ENCODE assay signal across 8 cellular contexts in genomic region chr6:152267967-152268845, GRCh38.
DNase-seq lines count a peak whose midpoint lies in the region; ATAC-seq, FAIRE-seq and TF ChIP-seq lines count a peak whose summit lies in the region.

No MANE protein-coding gene starts in this region.

- H3K4me1 Mint-ChIP-seq in CD14-positive monocyte (peaks cover 8% of the 10 kb centered on the region), progenitor cell of endocrine pancreas (ENCODE audit: low read depth) (peaks cover 4% of the 10 kb centered on the region)

- BruUV-seq in PC-9 (replicated peaks; lab: Mats Ljungman, UMichigan): no TSS peak

- peak; percentile 18 for FAIRE-seq in GM18507 (lab: Jason Lieb, UNC)

- no peaks in the 10 kb centered on the region for H3K79me2 ChIP-seq in PC-9 (ENCODE audit: low read depth)

- no peaks in the 10 kb centered on the region; the same call in none of the 2 replicates for H3F3A ChIP-seq in PC-9 (ENCODE audit: insufficient read depth, low read depth)

- H3K9me2 ChIP-seq in PC-9 (ENCODE audit: insufficient read depth): no peaks in the 10 kb centered on the region

- H3K27me3 Mint-ChIP-seq in CD14-positive monocyte (ENCODE audit: low read depth in 3 of 3) (no peaks in the 10 kb centered on the region), progenitor cell of endocrine pancreas (no peaks in the 10 kb centered on the region)

- H3K4me2 ChIP-seq in PC-9: no peak overlapping the region

- intact Hi-C loops in CD14-positive monocyte (cut with micrococcal nuclease) (no loop called here), PC-9 (cut with micrococcal nuclease; ENCODE audit: unreplicated experiment) (loop anchor here (1.0 to 5.0 kb wide), 3 partner anchors 504 to 826 kb away; no protein-coding TSS in a partner anchor)

- H3K9me3 Mint-ChIP-seq in CD14-positive monocyte (peaks cover 0 to 6% (median 2%) of the 10 kb centered on the region in 7 donors), progenitor cell of endocrine pancreas (ENCODE audit: low read depth) (no peaks in the 10 kb centered on the region)

- H2AFZ ChIP-seq in PC-9: no peak overlapping the region

- H3K4me3 Mint-ChIP-seq in CD14-positive monocyte: no peak overlapping the region
- H3K4me3 Mint-ChIP-seq in progenitor cell of endocrine pancreas (ENCODE audit: low read depth): no peak overlapping the region

- H3K36me3 ChIP-seq in PC-9 (ENCODE audit: low read depth): no peaks in the 10 kb centered on the region

- no peak overlapping the region for H3K27ac ChIP-seq in PC-9

- peaks cover 29% of the 10 kb centered on the region for H3K4me1 ChIP-seq in PC-9 (replicated peaks; ENCODE audit: insufficient read depth)

- H4K20me1 ChIP-seq in PC-9 (ENCODE audit: insufficient read depth): no peaks in the 10 kb centered on the region

- CTCF ChIA-PET in PC-9 (lab: Charles Lee): interaction anchor here (0.7 to 1.0 kb wide), 2 partner anchors 143 to 509 kb away, joined by 3 read pairs; no protein-coding TSS in a partner anchor

- DNase-seq in CD14-positive monocyte (ENCODE audit: low spot score) (no peak), GM18507 (ENCODE audit: extremely low spot score, insufficient read length, low read depth) (no peak), PC-9 (peak in 1 of 2 experiments; percentile 12), epithelial cell of esophagus (ENCODE audit: low read depth) (peak; percentile 36), progenitor cell of endocrine pancreas (ENCODE audit: low spot score, unreplicated experiment) (no peak), GM19240 (ENCODE audit: insufficient read length, low spot score) (no peak)

- peaks cover 40 to 54% of the 10 kb centered on the region in 2 donors for H3K36me3 Mint-ChIP-seq in CD14-positive monocyte
- peaks cover 2% of the 10 kb centered on the region for H3K36me3 Mint-ChIP-seq in progenitor cell of endocrine pancreas (ENCODE audit: insufficient read depth)

- H3K9me3 ChIP-seq in PC-9 (ENCODE audit: insufficient read depth, low read depth): no peaks in the 10 kb centered on the region; the same call in none of the 2 replicates

- H3K27me3 ChIP-seq in PC-9 (ENCODE audit: insufficient read depth, low read depth): no peaks in the 10 kb centered on the region

- H3K27ac Mint-ChIP-seq in CD14-positive monocyte: no peak overlapping the region
- no peak overlapping the region for H3K27ac Mint-ChIP-seq in progenitor cell of endocrine pancreas

- POLR2A ChIA-PET in PC-9 (lab: Charles Lee; ENCODE audit: unreplicated experiment): no interaction called here

- TF ChIP-seq CTCF in CD14-positive monocyte (IDR thresholded peaks at IDR 0.05) (peak; percentile 39), PC-9 (conservative IDR thresholded peaks at IDR 0.05) (peak; percentile 81), epithelial cell of esophagus (IDR thresholded peaks at IDR 0.05; ENCODE audit: insufficient read depth, low read depth, low read length, missing control alignments) (peak; percentile 41), progenitor cell of endocrine pancreas (IDR thresholded peaks at IDR 0.05; ENCODE audit: unreplicated experiment) (peak; percentile 74)

- no peak overlapping the region for H3K4me3 ChIP-seq in PC-9
- no peak overlapping the region for H3K4me3 ChIP-seq in epithelial cell of esophagus (ENCODE audit: low read length)

- no peak for ATAC-seq in HG03457 (IDR thresholded peaks at IDR 0.05; ENCODE audit: unreplicated experiment)
- ATAC-seq in HG03280 (IDR thresholded peaks at IDR 0.05; ENCODE audit: unreplicated experiment): no peak
